ENCODE assay signal across 10 cellular contexts in the genomic region with DNA sequence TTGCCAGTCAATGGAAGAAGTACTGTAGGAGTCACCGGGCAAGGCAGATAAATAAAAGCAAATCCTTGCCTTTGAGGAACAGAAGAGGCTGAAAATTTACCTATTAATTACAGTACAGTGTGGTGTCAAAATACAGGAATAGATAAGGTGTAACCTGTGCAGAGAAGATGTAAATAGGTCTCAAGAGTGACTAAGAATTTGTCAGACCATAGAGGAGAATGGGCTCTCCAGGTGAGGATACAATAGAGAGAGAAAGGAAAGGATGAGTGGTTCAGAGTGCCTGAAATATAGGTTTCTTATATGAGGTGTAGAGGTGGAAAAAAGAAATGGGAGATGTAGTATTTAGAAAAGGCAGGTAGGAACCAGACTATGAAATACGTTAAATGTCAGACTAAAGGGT. TPM values are rescaled to one million over a fixed set of nuclear protein-coding genes. Genes with fewer than 3 reads are reported as not detected.
A peak's percentile ranks its signal among the peaks of the same experiment; 100 is the strongest.
DNase-seq lines count a peak whose midpoint lies in the region; ATAC-seq and TF ChIP-seq lines count a peak whose summit lies in the region.
"Had no signal": no experiment of that assay in that cellular context is flagged by ENCODE, and none has a peak within 500 bp of the region (broad histone marks: within the 10 kb centered on the region; RNA-seq: fewer than 3 reads in every experiment).

No MANE protein-coding gene starts in this region.

- no peak overlapping the region for H3K27ac ChIP-seq in iPS DF 6.9 (ENCODE audit: low read length)
- H3K27ac ChIP-seq: neutrophil had no signal

- H3K4me3 ChIP-seq in iPS DF 6.9 (ENCODE audit: low read length) (peak overlapping the region; percentile 61; the same call in 1 of the 2 replicates), retinal pigment epithelial cell (ENCODE audit: low read length) (peak overlapping the region; percentile 74)

- POLR2A ChIA-PET in activated CD4-positive, alpha-beta T cell treated with anti-CD3 and anti-CD28 coated beads, Interleukin-2, amount 10 ng/mL, durations not matched to agents 7 days and 5 days (lab: Charles Lee) = no interaction called here

- H3K27me3 ChIP-seq in iPS DF 6.9 (ENCODE audit: control insufficient read depth, insufficient read depth, low read length) = no peaks in the 10 kb centered on the region
- H3K27me3 ChIP-seq: neutrophil, transverse colon had no signal

- H3K27ac Mint-ChIP-seq in activated CD4-positive, alpha-beta T cell treated with anti-CD3 and anti-CD28 coated beads, Interleukin-2, amount 10 ng/mL, durations not matched to agents 7 days and 5 days = no peak overlapping the region
- H3K27ac Mint-ChIP-seq in activated T-helper 1 cell treated with anti-CD3 and anti-CD28 coated beads, Interleukin-12 subunit alpha, Interleukin-12 subunit beta, Interleukin-2, Interleukin-4 antibody, amounts not matched to agents 30 ng/mL and 10 ng/mL and 1 ng/mL, durations not matched to agents 14 hours and 24 hours and 36 hours = no peak overlapping the region

- ATAC-seq in GM18519 (IDR thresholded peaks at IDR 0.05; ENCODE audit: low FRiP score, unreplicated experiment) (no peak), GM21381 (IDR thresholded peaks at IDR 0.05; ENCODE audit: unreplicated experiment) (no peak)

- H3K36me3 ChIP-seq in iPS DF 6.9 (ENCODE audit: control insufficient read depth, insufficient read depth, low read length) = no peaks in the 10 kb centered on the region
- H3K36me3 ChIP-seq: neutrophil, transverse colon had no signal

- peaks cover 25% of the 10 kb centered on the region for H3K4me1 Mint-ChIP-seq in activated CD4-positive, alpha-beta T cell treated with anti-CD3 and anti-CD28 coated beads, Interleukin-2, amount 10 ng/mL, durations not matched to agents 7 days and 5 days
- H3K4me1 Mint-ChIP-seq in activated T-helper 1 cell treated with anti-CD3 and anti-CD28 coated beads, Interleukin-12 subunit alpha, Interleukin-12 subunit beta, Interleukin-2, Interleukin-4 antibody, amounts not matched to agents 30 ng/mL and 10 ng/mL and 1 ng/mL, durations not matched to agents 14 hours and 24 hours and 36 hours (ENCODE audit: low read depth) = peaks cover 19% of the 10 kb centered on the region

- CTCF ChIA-PET in activated CD4-positive, alpha-beta T cell treated with anti-CD3 and anti-CD28 coated beads, Interleukin-2, amount 10 ng/mL, durations not matched to agents 7 days and 5 days (lab: Charles Lee) = no interaction called here

- H3K4me3 Mint-ChIP-seq in activated CD4-positive, alpha-beta T cell treated with anti-CD3 and anti-CD28 coated beads, Interleukin-2, amount 10 ng/mL, durations not matched to agents 7 days and 5 days = peak overlapping the region; percentile 94
- H3K4me3 Mint-ChIP-seq in activated T-helper 1 cell treated with anti-CD3 and anti-CD28 coated beads, Interleukin-12 subunit alpha, Interleukin-12 subunit beta, Interleukin-2, Interleukin-4 antibody, amounts not matched to agents 30 ng/mL and 10 ng/mL and 1 ng/mL, durations not matched to agents 14 hours and 24 hours and 36 hours = peak overlapping the region; percentile 92

- H3K27me3 Mint-ChIP-seq in activated CD4-positive, alpha-beta T cell treated with anti-CD3 and anti-CD28 coated beads, Interleukin-2, amount 10 ng/mL, durations not matched to agents 7 days and 5 days = no peaks in the 10 kb centered on the region
- H3K27me3 Mint-ChIP-seq in activated T-helper 1 cell treated with anti-CD3 and anti-CD28 coated beads, Interleukin-12 subunit alpha, Interleukin-12 subunit beta, Interleukin-2, Interleukin-4 antibody, amounts not matched to agents 30 ng/mL and 10 ng/mL and 1 ng/mL, durations not matched to agents 14 hours and 24 hours and 36 hours (ENCODE audit: insufficient read depth) = peaks cover 5% of the 10 kb centered on the region

- no CpG with 5 or more reads among the region's 2 CpGs for whole genome bisulfite sequencing in iPS DF 6.9 (ENCODE audit: insufficient coverage, insufficient read length)

- H3K9me3 ChIP-seq in iPS DF 6.9 (ENCODE audit: control insufficient read depth, insufficient read depth, low read length) = no peaks in the 10 kb centered on the region
- H3K9me3 ChIP-seq: neutrophil, transverse colon had no signal

- H3K36me3 Mint-ChIP-seq in activated CD4-positive, alpha-beta T cell treated with anti-CD3 and anti-CD28 coated beads, Interleukin-2, amount 10 ng/mL, durations not matched to agents 7 days and 5 days (ENCODE audit: low read depth) = peaks cover 11% of the 10 kb centered on the region
- peaks cover 5% of the 10 kb centered on the region for H3K36me3 Mint-ChIP-seq in activated T-helper 1 cell treated with anti-CD3 and anti-CD28 coated beads, Interleukin-12 subunit alpha, Interleukin-12 subunit beta, Interleukin-2, Interleukin-4 antibody, amounts not matched to agents 30 ng/mL and 10 ng/mL and 1 ng/mL, durations not matched to agents 14 hours and 24 hours and 36 hours (ENCODE audit: low read depth)

- DNase-seq in activated CD4-positive, alpha-beta T cell treated with anti-CD3 and anti-CD28 coated beads, Interleukin-2, amount 10 ng/mL, durations not matched to agents 7 days and 5 days = no peak
- no peak for DNase-seq in activated CD4-positive, alpha-beta T cell treated with anti-CD3 and anti-CD28 coated beads, Interleukin-2, amount 50 U/mL, for 1 hour
- no peak for DNase-seq in activated T-helper 1 cell treated with anti-CD3 and anti-CD28 coated beads, Interleukin-12 subunit alpha, Interleukin-12 subunit beta, Interleukin-2, Interleukin-4 antibody, amounts not matched to agents 30 ng/mL and 10 ng/mL and 1 ng/mL, durations not matched to agents 14 hours and 24 hours and 36 hours (ENCODE audit: low spot score)
- DNase-seq in iPS DF 6.9 (ENCODE audit: low read depth, low spot score) = no peak
- no peak for DNase-seq in retinal pigment epithelial cell (ENCODE audit: low read depth)
- DNase-seq in T-helper 9 cell = no peak

- H3K9me3 Mint-ChIP-seq in activated CD4-positive, alpha-beta T cell treated with anti-CD3 and anti-CD28 coated beads, Interleukin-2, amount 10 ng/mL, durations not matched to agents 7 days and 5 days = peaks cover 6% of the 10 kb centered on the region
- H3K9me3 Mint-ChIP-seq in activated T-helper 1 cell treated with anti-CD3 and anti-CD28 coated beads, Interleukin-12 subunit alpha, Interleukin-12 subunit beta, Interleukin-2, Interleukin-4 antibody, amounts not matched to agents 30 ng/mL and 10 ng/mL and 1 ng/mL, durations not matched to agents 14 hours and 24 hours and 36 hours = peaks cover 6% of the 10 kb centered on the region

- no peak for TF ChIP-seq CTCF in retinal pigment epithelial cell (conservative IDR thresholded peaks at IDR 0.05; ENCODE audit: low read depth, low read length)

- intact Hi-C loops in activated T-helper 1 cell treated with anti-CD3 and anti-CD28 coated beads, Interleukin-12 subunit alpha, Interleukin-12 subunit beta, Interleukin-2, Interleukin-4 antibody, amounts not matched to agents 30 ng/mL and 10 ng/mL and 1 ng/mL, durations not matched to agents 14 hours and 24 hours and 36 hours (cut with micrococcal nuclease) = loop anchor here (5.0 to 10.0 kb wide), 3 partner anchors 770 to 1622 kb away; a partner anchor contains a TSS

- H3K4me1 ChIP-seq in iPS DF 6.9 (ENCODE audit: control insufficient read depth, insufficient read depth, low read length) = no peaks in the 10 kb centered on the region

RNA-seq across cellular contexts. Expression of a gene that starts 0.8 kb away (rescaled TPM):
- 10 to 100 TPM; 17.9 to 23.4 TPM for total RNA-seq in activated CD4-positive, alpha-beta T cell treated with anti-CD3 and anti-CD28 coated beads, Interleukin-2, amount 10 ng/mL, durations not matched to agents 7 days and 5 days
- 11.6 and 12.1 TPM in 2 replicates for total RNA-seq in activated T-helper 1 cell treated with anti-CD3 and anti-CD28 coated beads, Interleukin-12 subunit alpha, Interleukin-12 subunit beta, Interleukin-2, Interleukin-4 antibody, amounts not matched to agents 30 ng/mL and 10 ng/mL and 1 ng/mL, durations not matched to agents 14 hours and 24 hours and 36 hours

RNA-seq across cellular contexts. Expression of a gene that starts 57.6 kb away (rescaled TPM):
- total RNA-seq in activated CD4-positive, alpha-beta T cell treated with anti-CD3 and anti-CD28 coated beads, Interleukin-2, amount 10 ng/mL, durations not matched to agents 7 days and 5 days = 1 to 10 TPM; 1.6 to 1.8 TPM
- total RNA-seq in activated T-helper 1 cell treated with anti-CD3 and anti-CD28 coated beads, Interleukin-12 subunit alpha, Interleukin-12 subunit beta, Interleukin-2, Interleukin-4 antibody, amounts not matched to agents 30 ng/mL and 10 ng/mL and 1 ng/mL, durations not matched to agents 14 hours and 24 hours and 36 hours = 0.32 and 0.80 TPM in 2 replicates
